ENCODE assay signal across 8 cellular contexts in genomic region chr2:163459986-163460385, GRCh38.
"Had no signal": no experiment of that assay in that cellular context is flagged by ENCODE, and none has a peak within 500 bp of the region (broad histone marks: within the 10 kb centered on the region; RNA-seq: fewer than 3 reads in every experiment).

No MANE protein-coding gene starts in this region.

- H3K4me3 ChIP-seq: GM23248, HAP-1 had no signal

- H3K9ac ChIP-seq: GM23248 had no signal

- H3K4me3 Mint-ChIP-seq: H9, HFFc6 had no signal

- H3K27ac Mint-ChIP-seq: H9, HFFc6 had no signal

- ATAC-seq: HCT116 had no signal

- DNase-seq: GM23248, GOT3, H7, H9, HCEC 1CT, HFFc6 had no signal

- H3K9me3 Mint-ChIP-seq: H9, HFFc6 had no signal

- H3K36me3 ChIP-seq: HAP-1 had no signal

- H3K9me3 ChIP-seq: HAP-1 had no signal

- H2AFZ ChIP-seq: GM23248 had no signal

- H3K27ac ChIP-seq: GM23248 had no signal
